20 cellular contexts compared by ENCODE assay signal in genomic region chr5:142473038-142473437, GRCh38.
DNase-seq lines count a peak whose midpoint lies in the region; ATAC-seq and TF ChIP-seq lines count a peak whose summit lies in the region.
"Had no signal": no experiment of that assay in that cellular context is flagged by ENCODE, and none has a peak within 500 bp of the region (broad histone marks: within the 10 kb centered on the region; RNA-seq: fewer than 3 reads in every experiment).

No MANE protein-coding gene starts in this region.

- ATAC-seq in activated T-cell treated with anti-CD3 and anti-CD28 coated beads, Interleukin-2, amount 50 U/mL, for 72 hours (replicated peaks in 1 of 2), result no peak
- no peak for ATAC-seq in IMR-90 (ENCODE audit: low read depth)
- ATAC-seq: naive thymus-derived CD8-positive, alpha-beta T cell; sciatic nerve; stimulated activated memory B cell treated with anti-CD40 and anti-IgM and Interleukin-4, amounts not matched to agents 10 μg/mL and 1 μg/mL and 100 μg/mL, for 72 hours had no signal

- DNase-seq in activated T-cell treated with anti-CD3 and anti-CD28 coated beads, Interleukin-2, amount 50 U/mL, for 72 hours, result no peak
- no peak for DNase-seq in activated T-cell treated with anti-CD3 and anti-CD28 coated beads, Interleukin-2, amount 50 U/mL, for 48 hours
- no peak for DNase-seq in IMR-90
- DNase-seq in activated naive CD8-positive, alpha-beta T cell treated with anti-CD3 and anti-CD28 coated beads for 36 hours, result no peak
- no peak for DNase-seq in mesendoderm
- no peak for DNase-seq in ACHN
- DNase-seq in NCI-H524 (lab: John Stamatoyannopoulos, UW), result no peak
- DNase-seq in NCI-H2029 (lab: John Stamatoyannopoulos, UW), result no peak
- DNase-seq: effector CD8-positive, alpha-beta T cell; H7; Karpas-422; naive thymus-derived CD8-positive, alpha-beta T cell; NCI-H1092 treated with DMSO at 0.1 percent for 48 hours; NCI-H2081 treated with DMSO at 0.1 percent for 48 hours; NCI-H446 had no signal

- H3K9ac ChIP-seq in IMR-90 (ENCODE audit: low read depth, low read length), result no peak overlapping the region; the same call in 1 of the 2 replicates
- no peak overlapping the region for H3K9ac ChIP-seq in mesendoderm (ENCODE audit: low read length)

- no peak overlapping the region for H3K4me3 ChIP-seq in IMR-90 (ENCODE audit: insufficient read depth, low read depth, low read length)
- no peak overlapping the region for H3K4me3 ChIP-seq in mesendoderm (ENCODE audit: low read length)
- H3K4me3 ChIP-seq: GM12878 had no signal

- dilution Hi-C loops in IMR-90 (cut with HindIII; ENCODE audit: low sequenced_read_pairs, unreplicated experiment), result no loop called here

- no peaks in the 10 kb centered on the region for H3K9me3 Mint-ChIP-seq in activated T-cell treated with anti-CD3 and anti-CD28 coated beads, Interleukin-2, amount 50 U/mL, for 72 hours
- H3K9me3 Mint-ChIP-seq in activated naive CD8-positive, alpha-beta T cell treated with anti-CD3 and anti-CD28 coated beads for 36 hours, result no peaks in the 10 kb centered on the region
- H3K9me3 Mint-ChIP-seq: memory B cell; stimulated activated memory B cell treated with anti-CD40 and anti-IgM and Interleukin-4, amounts not matched to agents 10 μg/mL and 1 μg/mL and 100 μg/mL, for 72 hours had no signal

- H3K27me3 ChIP-seq in IMR-90 (ENCODE audit: control insufficient read depth, insufficient read depth, low read length) (no peaks in the 10 kb centered on the region), mesendoderm (ENCODE audit: insufficient read depth, low read length, poor library complexity) (no peaks in the 10 kb centered on the region)

- TF ChIP-seq CTCF in IMR-90 (conservative IDR thresholded peaks at IDR 0.05; ENCODE audit: low read depth, low read length), result no peak

- peak overlapping the region; percentile 93 for H3K4ac ChIP-seq in IMR-90 (ENCODE audit: low read depth, low read length)
- H3K4ac ChIP-seq in mesendoderm (ENCODE audit: low read depth, low read length), result peak overlapping the region; percentile 88

- no peaks in the 10 kb centered on the region for H3K79me2 ChIP-seq in mesendoderm (ENCODE audit: control insufficient read depth, insufficient read depth, low read length)

- intact Hi-C loops in IMR-90 (cut with micrococcal nuclease), result no loop called here

- TF ChIP-seq RAD21 in IMR-90 (IDR thresholded peaks at IDR 0.05; ENCODE audit: low read length), result no peak

- H3K36me3 Mint-ChIP-seq in activated T-cell treated with anti-CD3 and anti-CD28 coated beads, Interleukin-2, amount 50 U/mL, for 72 hours (ENCODE audit: insufficient read depth in 2 of 2), result no peaks in the 10 kb centered on the region
- H3K36me3 Mint-ChIP-seq in activated naive CD8-positive, alpha-beta T cell treated with anti-CD3 and anti-CD28 coated beads for 36 hours, result no peaks in the 10 kb centered on the region
- H3K36me3 Mint-ChIP-seq: CD14-positive monocyte; memory B cell; naive thymus-derived CD8-positive, alpha-beta T cell; stimulated activated memory B cell treated with anti-CD40 and anti-IgM and Interleukin-4, amounts not matched to agents 10 μg/mL and 1 μg/mL and 100 μg/mL, for 72 hours had no signal

- H3K4me2 ChIP-seq in IMR-90 (ENCODE audit: low read depth, low read length), result no peak overlapping the region; the same call in 1 of the 2 replicates
- H3K4me2 ChIP-seq in mesendoderm (ENCODE audit: low read length), result no peak overlapping the region

- no peak overlapping the region; the same call in 1 of the 2 replicates for H3K27ac ChIP-seq in IMR-90 (ENCODE audit: insufficient read depth, low read length)
- H3K27ac ChIP-seq in mesendoderm (ENCODE audit: low read depth, low read length), result no peak overlapping the region

- H3K4me1 Mint-ChIP-seq in activated T-cell treated with anti-CD3 and anti-CD28 coated beads, Interleukin-2, amount 50 U/mL, for 72 hours (ENCODE audit: low read depth), result peaks cover 25% of the 10 kb centered on the region
- peaks cover 12% of the 10 kb centered on the region for H3K4me1 Mint-ChIP-seq in activated naive CD8-positive, alpha-beta T cell treated with anti-CD3 and anti-CD28 coated beads for 36 hours
- H3K4me1 Mint-ChIP-seq: CD14-positive monocyte; memory B cell; stimulated activated memory B cell treated with anti-CD40 and anti-IgM and Interleukin-4, amounts not matched to agents 10 μg/mL and 1 μg/mL and 100 μg/mL, for 72 hours had no signal

- H2BK5ac ChIP-seq in IMR-90 (ENCODE audit: low read depth, low read length, poor library complexity, severe bottlenecking) (peak overlapping the region; percentile 89), mesendoderm (ENCODE audit: low read length) (peak overlapping the region; percentile 61)

- H3K36me3 ChIP-seq in IMR-90 (ENCODE audit: control insufficient read depth, insufficient read depth, low read length), result no peaks in the 10 kb centered on the region
- no peaks in the 10 kb centered on the region for H3K36me3 ChIP-seq in mesendoderm (ENCODE audit: control insufficient read depth, insufficient read depth, low read length)

- in situ Hi-C loops in IMR-90 (cut with MboI; ENCODE audit: low sequenced_read_pairs) (no loop called here), ACHN (cut with HindIII; ENCODE audit: low pct_ligation_motif_present, low pct_unique_long_range_greater_than_20kb, low sequenced_read_pairs) (no loop called here)

- H4K5ac ChIP-seq in IMR-90 (ENCODE audit: low read depth, low read length), result peak overlapping the region; percentile 12; the same call in 1 of the 2 replicates
- no peak overlapping the region for H4K5ac ChIP-seq in mesendoderm (ENCODE audit: low read length)

- H2AK5ac ChIP-seq in IMR-90 (ENCODE audit: low read depth, low read length) (peak overlapping the region; percentile 96), mesendoderm (ENCODE audit: low read length) (peak overlapping the region; percentile 96)

- TF ChIP-seq POLR2A in IMR-90 (IDR thresholded peaks at IDR 0.05; ENCODE audit: low read depth, low read length), result no peak

- H2AK9ac ChIP-seq in IMR-90 (replicated peaks; ENCODE audit: low read depth, low read length, poor library complexity), result no peak overlapping the region

- H3K27me3 Mint-ChIP-seq in activated T-cell treated with anti-CD3 and anti-CD28 coated beads, Interleukin-2, amount 50 U/mL, for 72 hours (ENCODE audit: low read depth), result no peaks in the 10 kb centered on the region
- H3K27me3 Mint-ChIP-seq in activated naive CD8-positive, alpha-beta T cell treated with anti-CD3 and anti-CD28 coated beads for 36 hours, result no peaks in the 10 kb centered on the region

- peaks cover 5% of the 10 kb centered on the region; the same call in 1 of the 2 replicates for H3K4me1 ChIP-seq in IMR-90 (ENCODE audit: control insufficient read depth, insufficient read depth, low read length)
- H3K4me1 ChIP-seq in mesendoderm (ENCODE audit: control insufficient read depth, low read depth, low read length), result peaks cover 8% of the 10 kb centered on the region

- peak overlapping the region; percentile 62; the same call in 1 of the 2 replicates for H3K56ac ChIP-seq in IMR-90 (ENCODE audit: extremely low read depth, insufficient read depth, low read length)
- peak overlapping the region; percentile 62 for H3K56ac ChIP-seq in mesendoderm (ENCODE audit: low read length)

- H3K79me1 ChIP-seq in IMR-90 (ENCODE audit: low read depth in 1 of 2, low read length in 2 of 2) (peaks cover 3 to 12% of the 10 kb centered on the region in 2 experiments; a peak in 1 of 4 replicates), mesendoderm (ENCODE audit: low read length) (no peaks in the 10 kb centered on the region)

- peak overlapping the region; percentile 96 for H2BK20ac ChIP-seq in IMR-90 (ENCODE audit: low read depth, low read length)

- no peaks in the 10 kb centered on the region for H4K20me1 ChIP-seq in IMR-90 (ENCODE audit: insufficient read depth, low read length)

- H3K9me3 ChIP-seq in IMR-90 (ENCODE audit: control insufficient read depth, insufficient read depth, low read length), result no peaks in the 10 kb centered on the region

- H2BK120ac ChIP-seq in IMR-90 (ENCODE audit: low read depth, low read length) (peak overlapping the region; percentile 92), mesendoderm (ENCODE audit: low read depth, low read length) (peak overlapping the region; percentile 69)

- peak overlapping the region; percentile 84 for H4K91ac ChIP-seq in IMR-90 (ENCODE audit: insufficient read depth, low read depth, low read length)

- H3K27ac Mint-ChIP-seq in activated T-cell treated with anti-CD3 and anti-CD28 coated beads, Interleukin-2, amount 50 U/mL, for 72 hours, result peak overlapping the region; percentile 98
- peak overlapping the region; percentile 76 for H3K27ac Mint-ChIP-seq in activated naive CD8-positive, alpha-beta T cell treated with anti-CD3 and anti-CD28 coated beads for 36 hours
- H3K27ac Mint-ChIP-seq: CD14-positive monocyte; memory B cell; naive thymus-derived CD8-positive, alpha-beta T cell; stimulated activated memory B cell treated with anti-CD40 and anti-IgM and Interleukin-4, amounts not matched to agents 10 μg/mL and 1 μg/mL and 100 μg/mL, for 72 hours had no signal

- peak overlapping the region; percentile 53 for H2AFZ ChIP-seq in IMR-90 (replicated peaks; ENCODE audit: low read length, poor library complexity)

- H4K8ac ChIP-seq in IMR-90 (ENCODE audit: low read depth in 2 of 2, low read length in 2 of 2) (peak overlapping the region; percentile 6 to 81), mesendoderm (ENCODE audit: low read depth, low read length) (no peak overlapping the region)

- no TSS peak for BruUV-seq in IMR-90 (replicated peaks; lab: Mats Ljungman, UMichigan)

- H3K23ac ChIP-seq in IMR-90 (ENCODE audit: low read depth, low read length), result peak overlapping the region; percentile 89; the same call in 1 of the 2 replicates
- no peak overlapping the region for H3K23ac ChIP-seq in mesendoderm (ENCODE audit: low read length)

- POLR2A ChIA-PET in IMR-90 (lab: Charles Lee; ENCODE audit: unreplicated experiment), result no interaction called here

- peak overlapping the region; percentile 6 to 58 for H3K4me3 Mint-ChIP-seq in activated T-cell treated with anti-CD3 and anti-CD28 coated beads, Interleukin-2, amount 50 U/mL, for 72 hours
- no peak overlapping the region for H3K4me3 Mint-ChIP-seq in activated naive CD8-positive, alpha-beta T cell treated with anti-CD3 and anti-CD28 coated beads for 36 hours
- H3K4me3 Mint-ChIP-seq: CD14-positive monocyte; memory B cell; naive thymus-derived CD8-positive, alpha-beta T cell; stimulated activated memory B cell treated with anti-CD40 and anti-IgM and Interleukin-4, amounts not matched to agents 10 μg/mL and 1 μg/mL and 100 μg/mL, for 72 hours had no signal

- H2BK15ac ChIP-seq in IMR-90 (ENCODE audit: low read depth, low read length), result peak overlapping the region; percentile 79; the same call in 1 of the 3 replicates
- no peak overlapping the region for H2BK15ac ChIP-seq in mesendoderm (replicated peaks; ENCODE audit: low read depth)

- H3K14ac ChIP-seq in IMR-90 (replicated peaks; ENCODE audit: low read depth, low read length), result peak overlapping the region; percentile 91

- CTCF ChIA-PET in IMR-90 (lab: Yijun Ruan, JAX), result no interaction called here

- peaks cover 24% of the 10 kb centered on the region for H3K9me1 ChIP-seq in IMR-90 (ENCODE audit: insufficient read depth, low read length)

- H3K18ac ChIP-seq in IMR-90 (ENCODE audit: low read depth, low read length) (peak overlapping the region; percentile 38; the same call in 1 of the 2 replicates), mesendoderm (ENCODE audit: low read length) (peak overlapping the region; percentile 25)

TF ChIP-seq in IMR-90, 13 proteins besides CTCF, POLR2A, EP300 and RAD21 (continues in another document):
- TF ChIP-seq RFX5 (IDR thresholded peaks at IDR 0.05; ENCODE audit: low read depth, low read length), result no peak
